ENCODE assay signal across 16 cellular contexts in genomic region chr13:99159331-99160061, GRCh38. TPM values are rescaled to one million over a fixed set of nuclear protein-coding genes. Genes with fewer than 3 reads are reported as not detected.
A peak's percentile ranks its signal among the peaks of the same experiment; 100 is the strongest.
DNase-seq lines count a peak whose midpoint lies in the region; ATAC-seq, FAIRE-seq and TF ChIP-seq lines count a peak whose summit lies in the region.
"Had no signal": no experiment of that assay in that cellular context is flagged by ENCODE, and none has a peak within 500 bp of the region (broad histone marks: within the 10 kb centered on the region; RNA-seq: fewer than 3 reads in every experiment).

No MANE protein-coding gene starts in this region.

- no peak overlapping the region for H3K4ac ChIP-seq in trophoblast cell (ENCODE audit: low read depth, low read length)

- no peaks in the 10 kb centered on the region for H3K36me3 ChIP-seq in K562 (ENCODE audit: control insufficient read depth, insufficient read depth, low read length)
- no peaks in the 10 kb centered on the region for H3K36me3 ChIP-seq in trophoblast cell (ENCODE audit: control insufficient read depth in 1 of 2, insufficient read depth in 2 of 2, low read length in 2 of 2)
- H3K36me3 ChIP-seq in neural progenitor cell: no peaks in the 10 kb centered on the region
- no peaks in the 10 kb centered on the region for H3K36me3 ChIP-seq in lower lobe of right lung
- H3K36me3 ChIP-seq: BLaER1 treated with 17β-estradiol and CSF1 and Interleukin-3, amounts not matched to agents 10 nM and 100 nM had no signal

- H3K9me3 ChIP-seq in A549: no peaks in the 10 kb centered on the region
- no peaks in the 10 kb centered on the region for H3K9me3 ChIP-seq in K562 (replicated peaks; ENCODE audit: control insufficient read depth, insufficient read depth, low read depth, low read length)
- no peaks in the 10 kb centered on the region for H3K9me3 ChIP-seq in trophoblast cell (ENCODE audit: insufficient read depth, low read depth, low read length)
- H3K9me3 ChIP-seq in neural progenitor cell (ENCODE audit: low read depth): no peaks in the 10 kb centered on the region
- H3K9me3 ChIP-seq in lower lobe of right lung: no peaks in the 10 kb centered on the region

- H3K36me3 Mint-ChIP-seq in activated CD4-positive, alpha-beta T cell treated with anti-CD3 and anti-CD28 coated beads, Interleukin-2, amount 10 ng/mL, durations not matched to agents 7 days and 5 days (ENCODE audit: low read depth): no peaks in the 10 kb centered on the region
- no peaks in the 10 kb centered on the region for H3K36me3 Mint-ChIP-seq in activated CD4-positive, alpha-beta T cell treated with anti-CD3 and anti-CD28 coated beads, Interleukin-2, amount 10 ng/mL, durations not matched to agents 24 days and 14 days (ENCODE audit: low read depth)
- no peaks in the 10 kb centered on the region for H3K36me3 Mint-ChIP-seq in neural progenitor cell
- H3K36me3 Mint-ChIP-seq: CD4-positive, CD25-positive, alpha-beta regulatory T cell had no signal

- H2BK12ac ChIP-seq in trophoblast cell (ENCODE audit: low read length): no peak overlapping the region

- no peak overlapping the region for H4K91ac ChIP-seq in trophoblast cell (ENCODE audit: low read depth, low read length)

- no peak for TF ChIP-seq EP300 in A549 (IDR thresholded peaks at IDR 0.05)
- TF ChIP-seq EP300 in K562 (IDR thresholded peaks at IDR 0.05; ENCODE audit: low read length): no peak

- FAIRE-seq in A549 (lab: Jason Lieb, UNC) (no peak), K562 (lab: Jason Lieb, UNC) (no peak)
- FAIRE-seq: GM19239 had no signal

- no peak for ATAC-seq in A549
- no peak for ATAC-seq in K562
- no peak for ATAC-seq in lower lobe of right lung

- TF ChIP-seq RAD21 in A549 (conservative IDR thresholded peaks at IDR 0.05 in 1 of 2, IDR thresholded peaks at IDR 0.05 in 1 of 2) (no peak), K562 (CRISPR knock-in tag; conservative IDR thresholded peaks at IDR 0.05 in 1 of 2, IDR thresholded peaks at IDR 0.05 in 1 of 2) (no peak)

- TF ChIP-seq CTCF in A549 (IDR thresholded peaks at IDR 0.05): no peak
- no peak for TF ChIP-seq CTCF in K562 (IDR thresholded peaks at IDR 0.05 in 2 of 3, conservative IDR thresholded peaks at IDR 0.05 in 1 of 3; ENCODE audit: insufficient read depth in 2 of 3, low read depth in 1 of 3, low read length in 3 of 3)
- TF ChIP-seq CTCF in neural progenitor cell (IDR thresholded peaks at IDR 0.05): no peak
- TF ChIP-seq CTCF in lower lobe of right lung (IDR thresholded peaks at IDR 0.05): no peak

- H2AFZ ChIP-seq in K562 (ENCODE audit: low read depth, low read length): no peak overlapping the region
- no peak overlapping the region for H2AFZ ChIP-seq in trophoblast cell (ENCODE audit: insufficient read depth, low read length, poor library complexity)
- H2AFZ ChIP-seq in neural progenitor cell (replicated peaks): no peak overlapping the region

- CTCF ChIA-PET in activated CD4-positive, alpha-beta T cell treated with anti-CD3 and anti-CD28 coated beads, Interleukin-2, amount 10 ng/mL, durations not matched to agents 7 days and 5 days (lab: Charles Lee): interaction anchor here (0.6 to 1.3 kb wide), 3 partner anchors 9 to 1157 kb away, joined by 3 to 9 read pairs (median 4); no protein-coding TSS in a partner anchor
- CTCF ChIA-PET in A549 (lab: Yijun Ruan, JAX): interaction anchor here (3.4 kb wide), 1 partner anchor 17 kb away, joined by 17 read pairs; no protein-coding TSS in a partner anchor
- CTCF ChIA-PET in K562 (lab: Yijun Ruan, JAX; ENCODE audit: low intra/inter-chr PET ratio): no interaction called here

- no peaks in the 10 kb centered on the region for H3K27me3 ChIP-seq in K562 (ENCODE audit: control insufficient read depth in 2 of 2, insufficient read depth in 2 of 2, low read length in 2 of 2)
- no peaks in the 10 kb centered on the region for H3K27me3 ChIP-seq in trophoblast cell (ENCODE audit: insufficient read depth, low read length)
- no peaks in the 10 kb centered on the region for H3K27me3 ChIP-seq in neural progenitor cell
- peaks cover 30% of the 10 kb centered on the region for H3K27me3 ChIP-seq in lower lobe of right lung (ENCODE audit: low read depth)

- no TSS peak for BruUV-seq in K562 (replicated peaks; lab: Mats Ljungman, UMichigan)

- no peak for DNase-seq in activated CD4-positive, alpha-beta T cell treated with anti-CD3 and anti-CD28 coated beads, Interleukin-2, amount 10 ng/mL, durations not matched to agents 7 days and 5 days
- DNase-seq in activated CD4-positive, alpha-beta T cell treated with anti-CD3 and anti-CD28 coated beads, Interleukin-2, amount 10 ng/mL, durations not matched to agents 24 days and 14 days: no peak
- DNase-seq in A549 (ENCODE audit: low read depth in 1 of 2, low spot score in 1 of 2) (no peak), K562 (ENCODE audit: extremely low read depth in 1 of 4, low spot score in 3 of 4) (no peak), trophoblast cell (peak; percentile 14 to 57), neural progenitor cell (ENCODE audit: low spot score) (no peak), RPMI8226 (no peak), lower lobe of right lung (no peak)
- DNase-seq: 8988T; ACHN; CD4-positive, CD25-positive, alpha-beta regulatory T cell; DMS53; GF-D8; H7 had no signal

- TF ChIP-seq POLR2A in A549 (IDR thresholded peaks at IDR 0.05; ENCODE audit: low read length) (no peak), K562 (conservative IDR thresholded peaks at IDR 0.05) (no peak)

- peaks cover 7% of the 10 kb centered on the region for H3K79me1 ChIP-seq in trophoblast cell (ENCODE audit: low read length)

- H4K12ac ChIP-seq in trophoblast cell (ENCODE audit: low read depth, low read length): no peak overlapping the region

- no peaks in the 10 kb centered on the region for H3K4me1 Mint-ChIP-seq in activated CD4-positive, alpha-beta T cell treated with anti-CD3 and anti-CD28 coated beads, Interleukin-2, amount 10 ng/mL, durations not matched to agents 7 days and 5 days
- H3K4me1 Mint-ChIP-seq in activated CD4-positive, alpha-beta T cell treated with anti-CD3 and anti-CD28 coated beads, Interleukin-2, amount 10 ng/mL, durations not matched to agents 24 days and 14 days: no peaks in the 10 kb centered on the region
- peaks cover 14% of the 10 kb centered on the region for H3K4me1 Mint-ChIP-seq in neural progenitor cell
- H3K4me1 Mint-ChIP-seq: CD4-positive, CD25-positive, alpha-beta regulatory T cell had no signal

- H3K9ac ChIP-seq in K562 (ENCODE audit: insufficient read depth in 1 of 2, low read depth in 2 of 2, low read length in 2 of 2) (no peak overlapping the region), trophoblast cell (ENCODE audit: low read length) (no peak overlapping the region), neural progenitor cell (no peak overlapping the region)
- H3K9ac ChIP-seq: BLaER1 treated with 17β-estradiol and CSF1 and Interleukin-3, amounts not matched to agents 10 nM and 100 nM had no signal

- H3K9me3 Mint-ChIP-seq in activated CD4-positive, alpha-beta T cell treated with anti-CD3 and anti-CD28 coated beads, Interleukin-2, amount 10 ng/mL, durations not matched to agents 7 days and 5 days: peaks cover 2% of the 10 kb centered on the region
- no peaks in the 10 kb centered on the region for H3K9me3 Mint-ChIP-seq in activated CD4-positive, alpha-beta T cell treated with anti-CD3 and anti-CD28 coated beads, Interleukin-2, amount 10 ng/mL, durations not matched to agents 24 days and 14 days
- H3K9me3 Mint-ChIP-seq in neural progenitor cell: peaks cover 2% of the 10 kb centered on the region

- H3K18ac ChIP-seq in trophoblast cell (ENCODE audit: low read length): no peak overlapping the region

- no peak overlapping the region for H3K4me3 Mint-ChIP-seq in activated CD4-positive, alpha-beta T cell treated with anti-CD3 and anti-CD28 coated beads, Interleukin-2, amount 10 ng/mL, durations not matched to agents 7 days and 5 days
- H3K4me3 Mint-ChIP-seq in activated CD4-positive, alpha-beta T cell treated with anti-CD3 and anti-CD28 coated beads, Interleukin-2, amount 10 ng/mL, durations not matched to agents 24 days and 14 days: no peak overlapping the region
- H3K4me3 Mint-ChIP-seq in neural progenitor cell: no peak overlapping the region
- H3K4me3 Mint-ChIP-seq: CD4-positive, CD25-positive, alpha-beta regulatory T cell had no signal

- peak overlapping the region; percentile 11 for H3K27ac Mint-ChIP-seq in activated CD4-positive, alpha-beta T cell treated with anti-CD3 and anti-CD28 coated beads, Interleukin-2, amount 10 ng/mL, durations not matched to agents 7 days and 5 days
- H3K27ac Mint-ChIP-seq in activated CD4-positive, alpha-beta T cell treated with anti-CD3 and anti-CD28 coated beads, Interleukin-2, amount 10 ng/mL, durations not matched to agents 24 days and 14 days: no peak overlapping the region
- H3K27ac Mint-ChIP-seq in neural progenitor cell: no peak overlapping the region

- H3K23ac ChIP-seq in trophoblast cell (ENCODE audit: low read length): no peak overlapping the region

- no peak overlapping the region for H3K4me3 ChIP-seq in A549
- no peak overlapping the region for H3K4me3 ChIP-seq in K562
- no peak overlapping the region for H3K4me3 ChIP-seq in trophoblast cell (ENCODE audit: low read depth, low read length)
- H3K4me3 ChIP-seq in neural progenitor cell: no peak overlapping the region
- H3K4me3 ChIP-seq in lower lobe of right lung: no peak overlapping the region
- H3K4me3 ChIP-seq: BLaER1 treated with 17β-estradiol and CSF1 and Interleukin-3, amounts not matched to agents 10 nM and 100 nM had no signal

- no peak overlapping the region for H2AK5ac ChIP-seq in trophoblast cell (ENCODE audit: low read length)

- H3K4me2 ChIP-seq in A549: no peak overlapping the region
- H3K4me2 ChIP-seq in K562 (ENCODE audit: insufficient read depth, low read length): no peak overlapping the region
- peak overlapping the region; percentile 44 for H3K4me2 ChIP-seq in trophoblast cell (ENCODE audit: low read length)
- H3K4me2 ChIP-seq in neural progenitor cell: no peak overlapping the region

- H4K8ac ChIP-seq in trophoblast cell (ENCODE audit: low read depth, low read length): no peak overlapping the region

- H3K4me1 ChIP-seq in A549 (no peaks in the 10 kb centered on the region), K562 (replicated peaks in 1 of 2; ENCODE audit: control insufficient read depth in 2 of 2, insufficient read depth in 2 of 2, low read length in 2 of 2) (no peaks in the 10 kb centered on the region), trophoblast cell (ENCODE audit: control insufficient read depth in 1 of 2, insufficient read depth in 2 of 2, low read length in 2 of 2) (peaks cover 7 to 16% of the 10 kb centered on the region in 2 experiments), neural progenitor cell (no peaks in the 10 kb centered on the region), lower lobe of right lung (no peaks in the 10 kb centered on the region)

- no peaks in the 10 kb centered on the region for H3K9me1 ChIP-seq in K562 (ENCODE audit: control insufficient read depth, insufficient read depth, low read length)

- intact Hi-C loops in activated CD4-positive, alpha-beta T cell treated with anti-CD3 and anti-CD28 coated beads, Interleukin-2, amount 10 ng/mL, durations not matched to agents 24 days and 14 days (cut with micrococcal nuclease): no loop called here
- intact Hi-C loops in K562 (cut with micrococcal nuclease): no loop called here
- intact Hi-C loops in lower lobe of right lung (cut with DNase I): no loop called here

- 76% methylated on average over 8 of the region's 8 CpGs for WGBS in A549 (ENCODE audit: missing lambda C conversion rate)
- WGBS in K562 (ENCODE audit: insufficient coverage, low coverage, missing lambda C conversion rate): 43% methylated on average over 8 of the region's 8 CpGs
- WGBS in trophoblast cell (ENCODE audit: extremely low coverage, insufficient coverage, insufficient read length): no CpG with 5 or more reads among the region's 8 CpGs

- no peaks in the 10 kb centered on the region for H4K20me1 ChIP-seq in K562 (replicated peaks; ENCODE audit: control insufficient read depth, insufficient read depth, low read length)
- no peaks in the 10 kb centered on the region for H4K20me1 ChIP-seq in neural progenitor cell (ENCODE audit: low read depth)

- no peaks in the 10 kb centered on the region for H3K79me2 ChIP-seq in K562 (ENCODE audit: control insufficient read depth, insufficient read depth, low read length)
- H3K79me2 ChIP-seq in trophoblast cell (ENCODE audit: control insufficient read depth, insufficient read depth, low read length, poor library complexity): no peaks in the 10 kb centered on the region
- H3K79me2 ChIP-seq in neural progenitor cell (ENCODE audit: low read depth): no peaks in the 10 kb centered on the region

- in situ Hi-C loops in K562 (cut with MboI): no loop called here

- H3K14ac ChIP-seq in trophoblast cell (ENCODE audit: low read length): no peak overlapping the region

- H3K27ac ChIP-seq in A549 (no peak overlapping the region), K562 (ENCODE audit: extremely low read depth, low read depth, low read length) (no peak overlapping the region), trophoblast cell (ENCODE audit: low read depth, low read length) (peak overlapping the region; percentile 73), neural progenitor cell (no peak overlapping the region), lower lobe of right lung (no peak overlapping the region)
- H3K27ac ChIP-seq: BLaER1 treated with 17β-estradiol and CSF1 and Interleukin-3, amounts not matched to agents 10 nM and 100 nM had no signal

- peaks cover 11% of the 10 kb centered on the region for H3K27me3 Mint-ChIP-seq in activated CD4-positive, alpha-beta T cell treated with anti-CD3 and anti-CD28 coated beads, Interleukin-2, amount 10 ng/mL, durations not matched to agents 7 days and 5 days
- peaks cover 26% of the 10 kb centered on the region for H3K27me3 Mint-ChIP-seq in activated CD4-positive, alpha-beta T cell treated with anti-CD3 and anti-CD28 coated beads, Interleukin-2, amount 10 ng/mL, durations not matched to agents 24 days and 14 days
- H3K27me3 Mint-ChIP-seq in neural progenitor cell (ENCODE audit: insufficient read depth, low read depth): peaks cover 5% of the 10 kb centered on the region

- POLR2A ChIA-PET in activated CD4-positive, alpha-beta T cell treated with anti-CD3 and anti-CD28 coated beads, Interleukin-2, amount 10 ng/mL, durations not matched to agents 7 days and 5 days (lab: Charles Lee): no interaction called here
- POLR2A ChIA-PET in A549 (lab: Yijun Ruan, JAX) (no interaction called here), K562 (lab: Yijun Ruan, JAX) (no interaction called here)

- H2BK5ac ChIP-seq in trophoblast cell (ENCODE audit: low read depth, low read length, poor library complexity): no peak overlapping the region

- no peaks in the 10 kb centered on the region for H3F3A ChIP-seq in neural progenitor cell (ENCODE audit: low read depth)

- H2BK120ac ChIP-seq in trophoblast cell (ENCODE audit: insufficient read depth, low read length, poor library complexity): no peak overlapping the region

RNA-seq across cellular contexts. Expression of gene UBAC2, which starts 41.2 kb away (rescaled TPM):
- 10 to 100 TPM; 67.8 to 70.5 TPM for total RNA-seq in activated CD4-positive, alpha-beta T cell treated with anti-CD3 and anti-CD28 coated beads, Interleukin-2, amount 10 ng/mL, durations not matched to agents 7 days and 5 days
- total RNA-seq in activated CD4-positive, alpha-beta T cell treated with anti-CD3 and anti-CD28 coated beads, Interleukin-2, amount 10 ng/mL, durations not matched to agents 24 days and 14 days: 52.6 and 52.8 TPM in 2 replicates
- 92.8 and 103 TPM in 2 replicates for polyA plus RNA-seq in A549 (2011; rRNA removed)
- polyA plus RNA-seq in A549 (2012; cell fraction: cytosol; rRNA removed): 44.3 and 57.1 TPM in 2 replicates
- 40.9 and 51.8 TPM in 2 replicates for polyA plus RNA-seq in A549 (2012; cell fraction: nucleus; rRNA removed)
- polyA plus RNA-seq in A549 (2017; fragmentation: RNase III; extraction: RNeasy Plus Mini Kit Qiagen cat#74134 plus additional on column Dnase treatment): 59.8 to 63.2 TPM (median 61.6 TPM) in 3 replicates
- polyA minus RNA-seq in A549 (2011; rRNA and poly(A)+ RNA removed): 34.0 and 34.5 TPM in 2 replicates
- total RNA-seq in K562 (2011; cell fraction: chromatin; rRNA removed; ENCODE audit: low replicate concordance): 55.3 and 67.8 TPM in 2 replicates
- 51.5 and 53.9 TPM in 2 replicates for total RNA-seq in K562 (2011; cell fraction: nucleolus; rRNA removed)
- 80.2 and 95.0 TPM in 2 replicates for total RNA-seq in K562 (2011; cell fraction: nucleoplasm; rRNA removed)
- 28.7 and 29.6 TPM in 2 replicates for total RNA-seq in K562 (2014; rRNA removed)
- total RNA-seq in K562 (2014; rRNA removed; fragmentation: Illumina TruSeq; extraction: Trizol): 31.9 and 33.3 TPM in 2 replicates
- 29.0 and 32.3 TPM in 2 replicates for total RNA-seq in K562 (2015; rRNA removed; fragmentation: Illumina TruSeq; extraction: Trizol)
- 43.5 and 47.2 TPM in 2 replicates for total RNA-seq in K562 (2021)
- polyA plus RNA-seq in K562 (2011; rRNA removed): 65.0 and 84.1 TPM in 2 replicates
- 53.0 and 66.2 TPM in 2 replicates for polyA plus RNA-seq in K562 (2011; cell fraction: cytosol; rRNA removed)
- polyA plus RNA-seq in K562 (2011; cell fraction: nucleus; rRNA removed): 27.2 and 29.6 TPM in 2 replicates
- polyA plus RNA-seq in K562 (2012): 34.3 and 47.4 TPM in 2 replicates
- 42.3 and 45.6 TPM in 2 replicates for polyA plus RNA-seq in K562 (2014; fragmentation: Illumina TruSeq; extraction: Trizol)
- 10 to 100 TPM in 1 of 2 experiments, 1 to 10 TPM in 1; 6.0 to 19.0 TPM for polyA plus RNA-seq in K562 (2014; fragmentation: Nextera tagmentation; extraction: Ambion mirVana)
- 41.1 and 45.7 TPM in 2 replicates for polyA plus RNA-seq in K562 (2014; rRNA removed)
- 40.3 and 46.8 TPM in 2 replicates for polyA minus RNA-seq in K562 (2011; rRNA and poly(A)+ RNA removed)
- polyA minus RNA-seq in K562 (2011; cell fraction: cytosol; rRNA and poly(A)+ RNA removed): 25.1 and 25.8 TPM in 2 replicates
- polyA minus RNA-seq in K562 (2011; cell fraction: nucleus; rRNA and poly(A)+ RNA removed): 16.4 and 22.5 TPM in 2 replicates
- 63.6 and 64.8 TPM in 2 replicates for polyA plus RNA-seq in trophoblast cell (2013)
- 87.7 and 93.2 TPM in 2 replicates for total RNA-seq in neural progenitor cell (ENCODE audit: low replicate concordance)
- total RNA-seq in lower lobe of right lung: 44.5 TPM

Comparison
In these comparisons a context has a peak if more than half of its experiments do, and no peak if none do; other contexts are left out.
1. DNase-seq: peak in trophoblast cell (2 of 2); none in activated CD4-positive, alpha-beta T cell treated with anti-CD3 and anti-CD28 coated beads, Interleukin-2, amount 10 ng/mL, durations not matched to agents 7 days and 5 days (single experiment), activated CD4-positive, alpha-beta T cell treated with anti-CD3 and anti-CD28 coated beads, Interleukin-2, amount 10 ng/mL, durations not matched to agents 24 days and 14 days (single experiment), A549 (0 of 2), K562 (0 of 4), neural progenitor cell (single experiment), RPMI8226 (single experiment) and lower lobe of right lung (single experiment).